ENCODE assay signal across 1 cellular context in the genomic region with DNA sequence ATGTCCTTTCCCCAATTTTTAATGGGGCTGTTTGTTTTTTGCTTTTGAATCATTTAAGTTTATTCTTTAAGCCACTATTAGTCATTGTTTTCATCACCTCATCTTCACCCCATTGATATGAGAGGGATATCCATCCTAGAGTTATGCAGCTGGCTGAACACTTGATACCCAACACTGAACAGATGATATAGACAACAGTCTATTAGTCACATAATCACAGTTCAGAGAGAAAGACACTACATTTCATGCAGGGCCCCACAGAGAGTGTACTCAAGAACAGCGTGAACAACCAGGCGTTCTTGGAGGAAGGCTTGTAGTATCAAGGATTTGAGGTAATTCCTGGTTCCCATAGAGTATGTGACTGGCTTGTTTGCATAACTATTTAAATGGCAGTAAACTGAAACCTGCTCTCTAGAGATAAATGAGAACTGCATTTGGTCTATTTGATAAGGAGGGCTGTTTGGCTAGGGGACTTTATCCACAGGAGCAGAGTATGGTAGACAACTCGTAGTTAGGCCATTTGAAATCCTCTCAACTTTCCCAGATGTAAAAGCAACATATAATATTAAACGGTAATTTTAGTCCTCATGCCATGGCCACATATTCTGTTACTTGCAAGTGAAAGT.
A peak's percentile ranks its signal among the peaks of the same experiment; 100 is the strongest.
TF ChIP-seq lines count a peak whose summit lies in the region.

No MANE protein-coding gene starts in this region.

TF ChIP-seq in K562, 482 proteins besides CTCF, POLR2A, EP300 and RAD21 (continued from another document):
- TF ChIP-seq, protein P1, sequence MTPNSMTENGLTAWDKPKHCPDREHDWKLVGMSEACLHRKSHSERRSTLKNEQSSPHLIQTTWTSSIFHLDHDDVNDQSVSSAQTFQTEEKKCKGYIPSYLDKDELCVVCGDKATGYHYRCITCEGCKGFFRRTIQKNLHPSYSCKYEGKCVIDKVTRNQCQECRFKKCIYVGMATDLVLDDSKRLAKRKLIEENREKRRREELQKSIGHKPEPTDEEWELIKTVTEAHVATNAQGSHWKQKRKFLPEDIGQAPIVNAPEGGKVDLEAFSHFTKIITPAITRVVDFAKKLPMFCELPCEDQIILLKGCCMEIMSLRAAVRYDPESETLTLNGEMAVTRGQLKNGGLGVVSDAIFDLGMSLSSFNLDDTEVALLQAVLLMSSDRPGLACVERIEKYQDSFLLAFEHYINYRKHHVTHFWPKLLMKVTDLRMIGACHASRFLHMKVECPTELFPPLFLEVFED (CRISPR knock-in tag; conservative IDR thresholded peaks at IDR 0.05), result no peak
- TF ChIP-seq TEAD4 (IDR thresholded peaks at IDR 0.05; ENCODE audit: low read length) (peak; percentile 81), TEAD4 (CRISPR knock-in tag; IDR thresholded peaks at IDR 0.05; ENCODE audit: borderline replicate concordance) (no peak), NFIC (IDR thresholded peaks at IDR 0.05) (peak; percentile 41; the same call in 1 of the 2 replicates), ZKSCAN8 (CRISPR knock-in tag; IDR thresholded peaks at IDR 0.05) (no peak), CBX1 (IDR thresholded peaks at IDR 0.05; ENCODE audit: low read depth) (no peak), NCOR1 (IDR thresholded peaks at IDR 0.05) (peak; percentile 72), TAL1 (IDR thresholded peaks at IDR 0.05) (peak; percentile 87), ZNF764 (CRISPR knock-in tag; IDR thresholded peaks at IDR 0.05; ENCODE audit: low read depth) (no peak), TAF1 (IDR thresholded peaks at IDR 0.05; ENCODE audit: control insufficient read depth, extremely low read depth, insufficient read depth, low read length, severe bottlenecking) (no peak), CCNT2 (IDR thresholded peaks at IDR 0.05; ENCODE audit: borderline replicate concordance, extremely low read depth, insufficient read length, low read depth, low read length) (peak; percentile 32), FOXA3 (CRISPR knock-in tag; conservative IDR thresholded peaks at IDR 0.05 in 1 of 2, IDR thresholded peaks at IDR 0.05 in 1 of 2) (peak; percentile 49 to 74; a peak in 2 of 4 replicates), HOXB6 (CRISPR knock-in tag; IDR thresholded peaks at IDR 0.05; ENCODE audit: borderline replicate concordance) (no peak), STAT5A (IDR thresholded peaks at IDR 0.05; ENCODE audit: borderline replicate concordance, low read length) (peak; percentile 42; the same call in 1 of the 2 replicates), ARID1B (IDR thresholded peaks at IDR 0.05) (peak; percentile 85), CC2D1A (IDR thresholded peaks at IDR 0.05) (0 out of 2 replicates have a peak, but pooled peaks have one; percentile 37), ZNF57 (CRISPR knock-in tag; IDR thresholded peaks at IDR 0.05) (no peak), DPF2 (IDR thresholded peaks at IDR 0.05) (peak; percentile 43; the same call in 1 of the 2 replicates), PHF21A (IDR thresholded peaks at IDR 0.05; ENCODE audit: borderline replicate concordance, low read depth) (no peak), XRCC4 (IDR thresholded peaks at IDR 0.05; ENCODE audit: extremely low read depth, insufficient read depth, insufficient read length) (no peak), DNMT1 (IDR thresholded peaks at IDR 0.05) (no peak), NFRKB (IDR thresholded peaks at IDR 0.05; ENCODE audit: low read depth) (no peak), FOXM1 (IDR thresholded peaks at IDR 0.05; ENCODE audit: low read depth) (0 out of 2 replicates have a peak, but pooled peaks have one; percentile 31), FOXM1 (CRISPR knock-in tag; IDR thresholded peaks at IDR 0.05; ENCODE audit: low read depth) (no peak), TCF3 (CRISPR knock-in tag; IDR thresholded peaks at IDR 0.05) (peak; percentile 82)
- TF ChIP-seq, protein P2, sequence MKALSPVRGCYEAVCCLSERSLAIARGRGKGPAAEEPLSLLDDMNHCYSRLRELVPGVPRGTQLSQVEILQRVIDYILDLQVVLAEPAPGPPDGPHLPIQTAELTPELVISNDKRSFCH (CRISPR knock-in tag; IDR thresholded peaks at IDR 0.05), result no peak
- TF ChIP-seq, protein P2 (tag; IDR thresholded peaks at IDR 0.05), result 0 out of 2 replicates have a peak, but pooled peaks have one; percentile 18
